ENCODE assay signal across 1 cellular context in genomic region chr10:37952926-37953325, GRCh38.
TF ChIP-seq lines count a peak whose summit lies in the region.

No MANE protein-coding gene starts in this region.

TF ChIP-seq in H1, 55 proteins besides CTCF, POLR2A, EP300 and RAD21:
- TF ChIP-seq USF2 (IDR thresholded peaks at IDR 0.05; ENCODE audit: low read length) (no peak), ZNF274 (IDR thresholded peaks at IDR 0.05; ENCODE audit: borderline replicate concordance, extremely low read depth, low read length) (peak; percentile 32; the same call in 1 of the 2 replicates), CHD7 (IDR thresholded peaks at IDR 0.05; ENCODE audit: insufficient replicate concordance, low read length) (no peak), POLR2AphosphoS5 (IDR thresholded peaks at IDR 0.05; ENCODE audit: low read depth, low read length) (no peak)
